ENCODE assay signal across 8 cellular contexts in the genomic region with DNA sequence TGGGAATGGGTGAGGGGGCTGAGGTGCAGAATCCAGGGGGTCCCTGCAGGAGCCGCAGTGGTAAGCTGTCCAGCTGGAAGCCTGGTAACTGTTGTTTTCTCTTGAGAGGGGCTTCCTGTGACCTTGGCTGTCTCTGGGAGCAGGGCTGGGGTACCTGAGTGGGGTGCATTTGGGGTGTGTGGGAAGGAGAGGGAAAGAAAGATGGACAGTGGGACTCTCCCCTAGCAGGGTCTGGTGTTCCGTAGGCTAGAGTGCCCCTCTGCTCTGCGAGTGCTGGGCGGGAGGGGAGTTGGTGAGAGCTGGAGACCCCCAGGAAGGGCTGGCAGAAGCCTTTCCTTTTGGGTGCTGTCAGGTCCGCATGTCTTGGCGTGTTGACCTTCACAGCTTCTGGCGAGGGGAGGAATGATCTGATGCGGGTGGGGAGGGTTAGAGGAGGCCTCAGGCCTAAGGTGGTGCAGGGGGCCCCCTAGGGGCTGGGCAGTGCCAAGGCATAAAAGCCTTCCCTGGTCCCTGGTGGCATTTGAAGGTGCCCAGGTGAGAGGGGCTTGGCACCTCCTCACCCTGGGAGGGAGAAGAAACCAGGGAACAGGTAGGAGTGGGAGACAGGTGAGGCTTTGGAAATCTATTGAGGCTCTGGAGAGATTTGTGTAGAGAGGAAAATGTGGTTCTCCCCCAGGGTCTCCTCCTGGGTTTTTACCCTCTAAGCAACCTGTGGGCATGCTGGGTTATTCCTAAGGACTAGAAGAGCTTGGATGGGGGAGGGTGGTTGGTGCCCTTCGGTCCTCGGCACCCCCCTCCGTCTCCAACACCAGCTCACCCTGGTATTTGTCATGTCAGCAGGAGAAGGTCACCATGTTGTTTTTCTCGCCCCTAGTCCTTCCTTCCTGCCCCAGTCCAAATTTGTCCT. TPM values are rescaled to one million over a fixed set of nuclear protein-coding genes. Genes with fewer than 3 reads are reported as not detected.
DNase-seq lines count a peak whose midpoint lies in the region; ATAC-seq and TF ChIP-seq lines count a peak whose summit lies in the region.

No MANE protein-coding gene starts in this region.

- no peaks in the 10 kb centered on the region for H3K9me3 Mint-ChIP-seq in Calu3 (ENCODE audit: low read depth, unreplicated experiment)
- H3K9me3 Mint-ChIP-seq in activated T-cell treated with anti-CD3 and anti-CD28 coated beads, Interleukin-2, amount 50 U/mL, for 24 hours, result no peaks in the 10 kb centered on the region

- peak; percentile 92 for DNase-seq in Calu3
- DNase-seq in HCEC 1CT, result peak; percentile 35
- peak; percentile 77 for DNase-seq in NOMO-1 treated with DMSO at 0.1 percent for 48 hours (lab: John Stamatoyannopoulos, UW; ENCODE audit: unreplicated experiment)
- peak; percentile 71 for DNase-seq in activated T-cell treated with anti-CD3 and anti-CD28 coated beads, Interleukin-2, amount 50 U/mL, for 24 hours
- peak; percentile 63 for DNase-seq in fibroblast of pulmonary artery (ENCODE audit: low read depth)
- DNase-seq in osteoblast (ENCODE audit: insufficient read length, low spot score, missing footprints), result peak; percentile 97
- DNase-seq in inferior parietal cortex (ENCODE audit: extremely low spot score), result no peak

- peaks cover 82% of the 10 kb centered on the region for H3K79me2 ChIP-seq in osteoblast (ENCODE audit: insufficient read depth, low read length)

- H3K27ac Mint-ChIP-seq in Calu3 (ENCODE audit: unreplicated experiment), result peak overlapping the region; percentile 85
- H3K27ac Mint-ChIP-seq in activated T-cell treated with anti-CD3 and anti-CD28 coated beads, Interleukin-2, amount 50 U/mL, for 24 hours, result peak overlapping the region; percentile 61

- TSS peak; percentile 65 for BruUV-seq in Calu3 (replicated peaks; lab: Mats Ljungman, UMichigan)

- intact Hi-C loops in Calu3 (cut with micrococcal nuclease; ENCODE audit: unreplicated experiment), result loop anchor here (1.0 to 5.0 kb wide), 3 partner anchors 34 to 302 kb away; no protein-coding TSS in a partner anchor

- H3K4me1 ChIP-seq in osteoblast (ENCODE audit: insufficient read depth, low read length), result peaks cover 44% of the 10 kb centered on the region

- peaks cover 70% of the 10 kb centered on the region for H4K20me1 ChIP-seq in osteoblast (ENCODE audit: insufficient read depth, low read length)

- H3K36me3 ChIP-seq in osteoblast (ENCODE audit: insufficient read depth, low read length), result peaks cover 37% of the 10 kb centered on the region

- H3K4me3 ChIP-seq in fibroblast of pulmonary artery (replicated peaks; ENCODE audit: low read depth, low read length), result peak overlapping the region; percentile 91
- peak overlapping the region; percentile 97 for H3K4me3 ChIP-seq in osteoblast (ENCODE audit: insufficient read depth, low read length)

- peak overlapping the region; percentile 79 for H3K27ac ChIP-seq in osteoblast (ENCODE audit: low read depth, low read length)

- no peak for ATAC-seq in HG03457 (IDR thresholded peaks at IDR 0.05; ENCODE audit: unreplicated experiment)

- H3K27me3 Mint-ChIP-seq in Calu3 (ENCODE audit: unreplicated experiment), result no peaks in the 10 kb centered on the region
- H3K27me3 Mint-ChIP-seq in activated T-cell treated with anti-CD3 and anti-CD28 coated beads, Interleukin-2, amount 50 U/mL, for 24 hours, result peaks cover 19% of the 10 kb centered on the region

- H3K4me1 Mint-ChIP-seq in Calu3 (ENCODE audit: low read depth, unreplicated experiment), result peaks cover 47% of the 10 kb centered on the region
- H3K4me1 Mint-ChIP-seq in activated T-cell treated with anti-CD3 and anti-CD28 coated beads, Interleukin-2, amount 50 U/mL, for 24 hours (ENCODE audit: low read depth), result peaks cover 48% of the 10 kb centered on the region

- CTCF ChIA-PET in Calu3 (lab: Charles Lee), result interaction anchor here (0.5 to 3.8 kb wide), 23 partner anchors 12 to 306 kb away, joined by 3 to 41 read pairs (median 6); no protein-coding TSS in a partner anchor

- H2AFZ ChIP-seq in osteoblast (ENCODE audit: low read length), result no peak overlapping the region

- TF ChIP-seq CTCF in Calu3 (IDR thresholded peaks at IDR 0.05; ENCODE audit: unreplicated experiment), result peak; percentile 99
- peak; percentile 81 for TF ChIP-seq CTCF in fibroblast of pulmonary artery (IDR thresholded peaks at IDR 0.05; ENCODE audit: low read length, missing control alignments)
- TF ChIP-seq CTCF in osteoblast (IDR thresholded peaks at IDR 0.05; ENCODE audit: extremely low read depth, low read depth, low read length), result peak; percentile 78

- H3K36me3 Mint-ChIP-seq in Calu3 (ENCODE audit: insufficient read depth, unreplicated experiment), result peaks cover 92% of the 10 kb centered on the region
- H3K36me3 Mint-ChIP-seq in activated T-cell treated with anti-CD3 and anti-CD28 coated beads, Interleukin-2, amount 50 U/mL, for 24 hours (ENCODE audit: low read depth), result peaks cover 47% of the 10 kb centered on the region

- no peaks in the 10 kb centered on the region for H3K27me3 ChIP-seq in osteoblast (ENCODE audit: insufficient read depth, low read length)

- H3K4me2 ChIP-seq in osteoblast (ENCODE audit: insufficient read depth, low read length), result peak overlapping the region; percentile 100

- H3K9me3 ChIP-seq in osteoblast (ENCODE audit: low read depth, low read length), result no peaks in the 10 kb centered on the region

- H3K4me3 Mint-ChIP-seq in Calu3 (ENCODE audit: low read depth, unreplicated experiment), result peak overlapping the region; percentile 87
- H3K4me3 Mint-ChIP-seq in activated T-cell treated with anti-CD3 and anti-CD28 coated beads, Interleukin-2, amount 50 U/mL, for 24 hours, result peak overlapping the region; percentile 91

RNA-seq across cellular contexts. Expression of gene VEGFA, which starts 3.3 kb away (rescaled TPM):
- total RNA-seq in Calu3 (2022) (345 and 407 TPM in 2 replicates), osteoblast (152 and 193 TPM in 2 replicates)
